In the genomic region with DNA sequence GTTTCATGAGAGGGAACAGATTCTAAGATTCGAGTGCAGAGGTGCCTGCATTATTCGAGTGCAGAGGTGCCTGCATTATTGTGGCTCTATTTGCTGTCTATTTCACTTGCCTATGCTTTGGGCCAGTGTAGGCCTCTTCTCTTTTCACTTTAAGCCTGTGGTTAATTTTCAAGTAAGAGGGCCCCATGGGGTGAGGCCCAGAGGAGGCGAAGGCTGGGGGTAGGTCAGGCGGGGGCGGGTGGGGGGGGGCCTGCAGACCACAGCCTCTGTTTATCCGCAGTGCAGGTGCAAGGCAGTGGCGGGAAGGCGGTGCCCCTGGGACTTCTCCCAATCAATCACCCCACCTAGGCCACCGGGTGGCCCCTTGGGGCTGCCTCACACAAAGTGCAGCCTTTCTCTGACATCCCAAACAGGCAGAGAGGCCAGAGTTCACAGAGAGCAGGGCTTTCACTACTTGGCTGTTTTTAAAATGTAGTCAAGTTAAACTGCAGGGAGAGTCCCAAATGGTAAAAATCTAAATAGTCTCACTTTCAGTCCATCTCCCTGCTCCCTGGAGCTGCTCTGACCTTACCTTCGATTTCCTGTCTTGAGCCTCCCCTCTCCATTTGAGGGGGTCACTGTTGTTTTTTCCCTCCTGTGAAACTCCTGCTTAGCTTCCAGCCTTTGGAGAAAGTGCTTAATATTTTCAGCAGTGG, we compare ENCODE assay signal across 1 cellular context.
TF ChIP-seq lines count a peak whose summit lies in the region.

No MANE protein-coding gene starts in this region.

TF ChIP-seq in HepG2, 621 proteins besides CTCF, POLR2A, EP300 and RAD21 (continued from another document and continues in another):
- TF ChIP-seq, protein P1, sequence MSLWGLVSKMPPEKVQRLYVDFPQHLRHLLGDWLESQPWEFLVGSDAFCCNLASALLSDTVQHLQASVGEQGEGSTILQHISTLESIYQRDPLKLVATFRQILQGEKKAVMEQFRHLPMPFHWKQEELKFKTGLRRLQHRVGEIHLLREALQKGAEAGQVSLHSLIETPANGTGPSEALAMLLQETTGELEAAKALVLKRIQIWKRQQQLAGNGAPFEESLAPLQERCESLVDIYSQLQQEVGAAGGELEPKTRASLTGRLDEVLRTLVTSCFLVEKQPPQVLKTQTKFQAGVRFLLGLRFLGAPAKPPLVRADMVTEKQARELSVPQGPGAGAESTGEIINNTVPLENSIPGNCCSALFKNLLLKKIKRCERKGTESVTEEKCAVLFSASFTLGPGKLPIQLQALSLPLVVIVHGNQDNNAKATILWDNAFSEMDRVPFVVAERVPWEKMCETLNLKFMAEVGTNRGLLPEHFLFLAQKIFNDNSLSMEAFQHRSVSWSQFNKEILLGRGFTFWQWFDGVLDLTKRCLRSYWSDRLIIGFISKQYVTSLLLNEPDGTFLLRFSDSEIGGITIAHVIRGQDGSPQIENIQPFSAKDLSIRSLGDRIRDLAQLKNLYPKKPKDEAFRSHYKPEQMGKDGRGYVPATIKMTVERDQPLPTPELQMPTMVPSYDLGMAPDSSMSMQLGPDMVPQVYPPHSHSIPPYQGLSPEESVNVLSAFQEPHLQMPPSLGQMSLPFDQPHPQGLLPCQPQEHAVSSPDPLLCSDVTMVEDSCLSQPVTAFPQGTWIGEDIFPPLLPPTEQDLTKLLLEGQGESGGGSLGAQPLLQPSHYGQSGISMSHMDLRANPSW (CRISPR knock-in tag; IDR thresholded peaks at IDR 0.05; ENCODE audit: borderline replicate concordance): no peak
- TF ChIP-seq, protein P2, sequence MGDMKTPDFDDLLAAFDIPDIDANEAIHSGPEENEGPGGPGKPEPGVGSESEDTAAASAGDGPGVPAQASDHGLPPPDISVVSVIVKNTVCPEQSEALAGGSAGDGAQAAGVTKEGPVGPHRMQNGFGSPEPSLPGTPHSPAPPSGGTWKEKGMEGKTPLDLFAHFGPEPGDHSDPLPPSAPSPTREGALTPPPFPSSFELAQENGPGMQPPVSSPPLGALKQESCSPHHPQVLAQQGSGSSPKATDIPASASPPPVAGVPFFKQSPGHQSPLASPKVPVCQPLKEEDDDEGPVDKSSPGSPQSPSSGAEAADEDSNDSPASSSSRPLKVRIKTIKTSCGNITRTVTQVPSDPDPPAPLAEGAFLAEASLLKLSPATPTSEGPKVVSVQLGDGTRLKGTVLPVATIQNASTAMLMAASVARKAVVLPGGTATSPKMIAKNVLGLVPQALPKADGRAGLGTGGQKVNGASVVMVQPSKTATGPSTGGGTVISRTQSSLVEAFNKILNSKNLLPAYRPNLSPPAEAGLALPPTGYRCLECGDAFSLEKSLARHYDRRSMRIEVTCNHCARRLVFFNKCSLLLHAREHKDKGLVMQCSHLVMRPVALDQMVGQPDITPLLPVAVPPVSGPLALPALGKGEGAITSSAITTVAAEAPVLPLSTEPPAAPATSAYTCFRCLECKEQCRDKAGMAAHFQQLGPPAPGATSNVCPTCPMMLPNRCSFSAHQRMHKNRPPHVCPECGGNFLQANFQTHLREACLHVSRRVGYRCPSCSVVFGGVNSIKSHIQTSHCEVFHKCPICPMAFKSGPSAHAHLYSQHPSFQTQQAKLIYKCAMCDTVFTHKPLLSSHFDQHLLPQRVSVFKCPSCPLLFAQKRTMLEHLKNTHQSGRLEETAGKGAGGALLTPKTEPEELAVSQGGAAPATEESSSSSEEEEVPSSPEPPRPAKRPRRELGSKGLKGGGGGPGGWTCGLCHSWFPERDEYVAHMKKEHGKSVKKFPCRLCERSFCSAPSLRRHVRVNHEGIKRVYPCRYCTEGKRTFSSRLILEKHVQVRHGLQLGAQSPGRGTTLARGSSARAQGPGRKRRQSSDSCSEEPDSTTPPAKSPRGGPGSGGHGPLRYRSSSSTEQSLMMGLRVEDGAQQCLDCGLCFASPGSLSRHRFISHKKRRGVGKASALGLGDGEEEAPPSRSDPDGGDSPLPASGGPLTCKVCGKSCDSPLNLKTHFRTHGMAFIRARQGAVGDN (CRISPR knock-in tag; IDR thresholded peaks at IDR 0.05): peak; percentile 43; the same call in 1 of the 2 replicates
- TF ChIP-seq ZFY (CRISPR knock-in tag; IDR thresholded peaks at IDR 0.05): 0 out of 2 replicates have a peak, but pooled peaks have one; percentile 24
- TF ChIP-seq, protein P3, sequence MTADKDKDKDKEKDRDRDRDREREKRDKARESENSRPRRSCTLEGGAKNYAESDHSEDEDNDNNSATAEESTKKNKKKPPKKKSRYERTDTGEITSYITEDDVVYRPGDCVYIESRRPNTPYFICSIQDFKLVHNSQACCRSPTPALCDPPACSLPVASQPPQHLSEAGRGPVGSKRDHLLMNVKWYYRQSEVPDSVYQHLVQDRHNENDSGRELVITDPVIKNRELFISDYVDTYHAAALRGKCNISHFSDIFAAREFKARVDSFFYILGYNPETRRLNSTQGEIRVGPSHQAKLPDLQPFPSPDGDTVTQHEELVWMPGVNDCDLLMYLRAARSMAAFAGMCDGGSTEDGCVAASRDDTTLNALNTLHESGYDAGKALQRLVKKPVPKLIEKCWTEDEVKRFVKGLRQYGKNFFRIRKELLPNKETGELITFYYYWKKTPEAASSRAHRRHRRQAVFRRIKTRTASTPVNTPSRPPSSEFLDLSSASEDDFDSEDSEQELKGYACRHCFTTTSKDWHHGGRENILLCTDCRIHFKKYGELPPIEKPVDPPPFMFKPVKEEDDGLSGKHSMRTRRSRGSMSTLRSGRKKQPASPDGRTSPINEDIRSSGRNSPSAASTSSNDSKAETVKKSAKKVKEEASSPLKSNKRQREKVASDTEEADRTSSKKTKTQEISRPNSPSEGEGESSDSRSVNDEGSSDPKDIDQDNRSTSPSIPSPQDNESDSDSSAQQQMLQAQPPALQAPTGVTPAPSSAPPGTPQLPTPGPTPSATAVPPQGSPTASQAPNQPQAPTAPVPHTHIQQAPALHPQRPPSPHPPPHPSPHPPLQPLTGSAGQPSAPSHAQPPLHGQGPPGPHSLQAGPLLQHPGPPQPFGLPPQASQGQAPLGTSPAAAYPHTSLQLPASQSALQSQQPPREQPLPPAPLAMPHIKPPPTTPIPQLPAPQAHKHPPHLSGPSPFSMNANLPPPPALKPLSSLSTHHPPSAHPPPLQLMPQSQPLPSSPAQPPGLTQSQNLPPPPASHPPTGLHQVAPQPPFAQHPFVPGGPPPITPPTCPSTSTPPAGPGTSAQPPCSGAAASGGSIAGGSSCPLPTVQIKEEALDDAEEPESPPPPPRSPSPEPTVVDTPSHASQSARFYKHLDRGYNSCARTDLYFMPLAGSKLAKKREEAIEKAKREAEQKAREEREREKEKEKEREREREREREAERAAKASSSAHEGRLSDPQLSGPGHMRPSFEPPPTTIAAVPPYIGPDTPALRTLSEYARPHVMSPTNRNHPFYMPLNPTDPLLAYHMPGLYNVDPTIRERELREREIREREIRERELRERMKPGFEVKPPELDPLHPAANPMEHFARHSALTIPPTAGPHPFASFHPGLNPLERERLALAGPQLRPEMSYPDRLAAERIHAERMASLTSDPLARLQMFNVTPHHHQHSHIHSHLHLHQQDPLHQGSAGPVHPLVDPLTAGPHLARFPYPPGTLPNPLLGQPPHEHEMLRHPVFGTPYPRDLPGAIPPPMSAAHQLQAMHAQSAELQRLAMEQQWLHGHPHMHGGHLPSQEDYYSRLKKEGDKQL (CRISPR knock-in tag; IDR thresholded peaks at IDR 0.05; ENCODE audit: low read depth): no peak
- no peak for TF ChIP-seq NONO (IDR thresholded peaks at IDR 0.05)
- TF ChIP-seq NONO (CRISPR knock-in tag; conservative IDR thresholded peaks at IDR 0.05): no peak
- no peak for TF ChIP-seq RARA (CRISPR knock-in tag; IDR thresholded peaks at IDR 0.05)
- no peak for TF ChIP-seq ZNF619 (CRISPR knock-in tag; IDR thresholded peaks at IDR 0.05)
- no peak for TF ChIP-seq ZFP36L1 (CRISPR knock-in tag; IDR thresholded peaks at IDR 0.05)
- TF ChIP-seq, protein P4, sequence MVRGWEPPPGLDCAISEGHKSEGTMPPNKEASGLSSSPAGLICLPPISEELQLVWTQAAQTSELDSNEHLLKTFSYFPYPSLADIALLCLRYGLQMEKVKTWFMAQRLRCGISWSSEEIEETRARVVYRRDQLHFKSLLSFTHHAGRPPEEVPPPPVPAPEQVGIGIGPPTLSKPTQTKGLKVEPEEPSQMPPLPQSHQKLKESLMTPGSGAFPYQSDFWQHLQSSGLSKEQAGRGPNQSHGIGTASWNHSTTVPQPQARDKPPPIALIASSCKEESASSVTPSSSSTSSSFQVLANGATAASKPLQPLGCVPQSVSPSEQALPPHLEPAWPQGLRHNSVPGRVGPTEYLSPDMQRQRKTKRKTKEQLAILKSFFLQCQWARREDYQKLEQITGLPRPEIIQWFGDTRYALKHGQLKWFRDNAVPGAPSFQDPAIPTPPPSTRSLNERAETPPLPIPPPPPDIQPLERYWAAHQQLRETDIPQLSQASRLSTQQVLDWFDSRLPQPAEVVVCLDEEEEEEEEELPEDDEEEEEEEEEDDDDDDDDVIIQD (CRISPR knock-in tag; IDR thresholded peaks at IDR 0.05; ENCODE audit: low read depth): no peak
- TF ChIP-seq, protein P5, sequence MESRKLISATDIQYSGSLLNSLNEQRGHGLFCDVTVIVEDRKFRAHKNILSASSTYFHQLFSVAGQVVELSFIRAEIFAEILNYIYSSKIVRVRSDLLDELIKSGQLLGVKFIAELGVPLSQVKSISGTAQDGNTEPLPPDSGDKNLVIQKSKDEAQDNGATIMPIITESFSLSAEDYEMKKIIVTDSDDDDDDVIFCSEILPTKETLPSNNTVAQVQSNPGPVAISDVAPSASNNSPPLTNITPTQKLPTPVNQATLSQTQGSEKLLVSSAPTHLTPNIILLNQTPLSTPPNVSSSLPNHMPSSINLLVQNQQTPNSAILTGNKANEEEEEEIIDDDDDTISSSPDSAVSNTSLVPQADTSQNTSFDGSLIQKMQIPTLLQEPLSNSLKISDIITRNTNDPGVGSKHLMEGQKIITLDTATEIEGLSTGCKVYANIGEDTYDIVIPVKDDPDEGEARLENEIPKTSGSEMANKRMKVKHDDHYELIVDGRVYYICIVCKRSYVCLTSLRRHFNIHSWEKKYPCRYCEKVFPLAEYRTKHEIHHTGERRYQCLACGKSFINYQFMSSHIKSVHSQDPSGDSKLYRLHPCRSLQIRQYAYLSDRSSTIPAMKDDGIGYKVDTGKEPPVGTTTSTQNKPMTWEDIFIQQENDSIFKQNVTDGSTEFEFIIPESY (CRISPR knock-in tag; IDR thresholded peaks at IDR 0.05): peak; percentile 49
- no peak for TF ChIP-seq KDM3A (CRISPR knock-in tag; IDR thresholded peaks at IDR 0.05; ENCODE audit: low read depth)
- TF ChIP-seq ZNF235 (CRISPR knock-in tag; IDR thresholded peaks at IDR 0.05; ENCODE audit: borderline replicate concordance): no peak
- no peak for TF ChIP-seq FOXJ3 (CRISPR knock-in tag; IDR thresholded peaks at IDR 0.05; ENCODE audit: borderline replicate concordance)
- TF ChIP-seq, protein P6, sequence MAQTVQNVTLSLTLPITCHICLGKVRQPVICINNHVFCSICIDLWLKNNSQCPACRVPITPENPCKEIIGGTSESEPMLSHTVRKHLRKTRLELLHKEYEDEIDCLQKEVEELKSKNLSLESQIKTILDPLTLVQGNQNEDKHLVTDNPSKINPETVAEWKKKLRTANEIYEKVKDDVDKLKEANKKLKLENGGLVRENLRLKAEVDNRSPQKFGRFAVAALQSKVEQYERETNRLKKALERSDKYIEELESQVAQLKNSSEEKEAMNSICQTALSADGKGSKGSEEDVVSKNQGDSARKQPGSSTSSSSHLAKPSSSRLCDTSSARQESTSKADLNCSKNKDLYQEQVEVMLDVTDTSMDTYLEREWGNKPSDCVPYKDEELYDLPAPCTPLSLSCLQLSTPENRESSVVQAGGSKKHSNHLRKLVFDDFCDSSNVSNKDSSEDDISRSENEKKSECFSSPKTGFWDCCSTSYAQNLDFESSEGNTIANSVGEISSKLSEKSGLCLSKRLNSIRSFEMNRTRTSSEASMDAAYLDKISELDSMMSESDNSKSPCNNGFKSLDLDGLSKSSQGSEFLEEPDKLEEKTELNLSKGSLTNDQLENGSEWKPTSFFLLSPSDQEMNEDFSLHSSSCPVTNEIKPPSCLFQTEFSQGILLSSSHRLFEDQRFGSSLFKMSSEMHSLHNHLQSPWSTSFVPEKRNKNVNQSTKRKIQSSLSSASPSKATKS (CRISPR knock-in tag; IDR thresholded peaks at IDR 0.05): no peak
- no peak for TF ChIP-seq FOXA1 (IDR thresholded peaks at IDR 0.05)
- no peak for TF ChIP-seq FOXA1 (CRISPR knock-in tag; IDR thresholded peaks at IDR 0.05)
- no peak for TF ChIP-seq ZNF879 (CRISPR knock-in tag; IDR thresholded peaks at IDR 0.05)
- TF ChIP-seq NCOA1 (CRISPR knock-in tag; IDR thresholded peaks at IDR 0.05): no peak
- TF ChIP-seq, protein P7, sequence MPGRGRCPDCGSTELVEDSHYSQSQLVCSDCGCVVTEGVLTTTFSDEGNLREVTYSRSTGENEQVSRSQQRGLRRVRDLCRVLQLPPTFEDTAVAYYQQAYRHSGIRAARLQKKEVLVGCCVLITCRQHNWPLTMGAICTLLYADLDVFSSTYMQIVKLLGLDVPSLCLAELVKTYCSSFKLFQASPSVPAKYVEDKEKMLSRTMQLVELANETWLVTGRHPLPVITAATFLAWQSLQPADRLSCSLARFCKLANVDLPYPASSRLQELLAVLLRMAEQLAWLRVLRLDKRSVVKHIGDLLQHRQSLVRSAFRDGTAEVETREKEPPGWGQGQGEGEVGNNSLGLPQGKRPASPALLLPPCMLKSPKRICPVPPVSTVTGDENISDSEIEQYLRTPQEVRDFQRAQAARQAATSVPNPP (CRISPR knock-in tag; IDR thresholded peaks at IDR 0.05): no peak
- no peak for TF ChIP-seq RBM22 (optimal IDR thresholded peaks at IDR 0.05; ENCODE audit: low read length)
- TF ChIP-seq, protein P8, sequence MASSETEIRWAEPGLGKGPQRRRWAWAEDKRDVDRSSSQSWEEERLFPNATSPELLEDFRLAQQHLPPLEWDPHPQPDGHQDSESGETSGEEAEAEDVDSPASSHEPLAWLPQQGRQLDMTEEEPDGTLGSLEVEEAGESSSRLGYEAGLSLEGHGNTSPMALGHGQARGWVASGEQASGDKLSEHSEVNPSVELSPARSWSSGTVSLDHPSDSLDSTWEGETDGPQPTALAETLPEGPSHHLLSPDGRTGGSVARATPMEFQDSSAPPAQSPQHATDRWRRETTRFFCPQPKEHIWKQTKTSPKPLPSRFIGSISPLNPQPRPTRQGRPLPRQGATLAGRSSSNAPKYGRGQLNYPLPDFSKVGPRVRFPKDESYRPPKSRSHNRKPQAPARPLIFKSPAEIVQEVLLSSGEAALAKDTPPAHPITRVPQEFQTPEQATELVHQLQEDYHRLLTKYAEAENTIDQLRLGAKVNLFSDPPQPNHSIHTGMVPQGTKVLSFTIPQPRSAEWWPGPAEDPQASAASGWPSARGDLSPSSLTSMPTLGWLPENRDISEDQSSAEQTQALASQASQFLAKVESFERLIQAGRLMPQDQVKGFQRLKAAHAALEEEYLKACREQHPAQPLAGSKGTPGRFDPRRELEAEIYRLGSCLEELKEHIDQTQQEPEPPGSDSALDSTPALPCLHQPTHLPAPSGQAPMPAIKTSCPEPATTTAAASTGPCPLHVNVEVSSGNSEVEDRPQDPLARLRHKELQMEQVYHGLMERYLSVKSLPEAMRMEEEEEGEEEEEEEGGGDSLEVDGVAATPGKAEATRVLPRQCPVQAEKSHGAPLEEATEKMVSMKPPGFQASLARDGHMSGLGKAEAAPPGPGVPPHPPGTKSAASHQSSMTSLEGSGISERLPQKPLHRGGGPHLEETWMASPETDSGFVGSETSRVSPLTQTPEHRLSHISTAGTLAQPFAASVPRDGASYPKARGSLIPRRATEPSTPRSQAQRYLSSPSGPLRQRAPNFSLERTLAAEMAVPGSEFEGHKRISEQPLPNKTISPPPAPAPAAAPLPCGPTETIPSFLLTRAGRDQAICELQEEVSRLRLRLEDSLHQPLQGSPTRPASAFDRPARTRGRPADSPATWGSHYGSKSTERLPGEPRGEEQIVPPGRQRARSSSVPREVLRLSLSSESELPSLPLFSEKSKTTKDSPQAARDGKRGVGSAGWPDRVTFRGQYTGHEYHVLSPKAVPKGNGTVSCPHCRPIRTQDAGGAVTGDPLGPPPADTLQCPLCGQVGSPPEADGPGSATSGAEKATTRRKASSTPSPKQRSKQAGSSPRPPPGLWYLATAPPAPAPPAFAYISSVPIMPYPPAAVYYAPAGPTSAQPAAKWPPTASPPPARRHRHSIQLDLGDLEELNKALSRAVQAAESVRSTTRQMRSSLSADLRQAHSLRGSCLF (CRISPR knock-in tag; IDR thresholded peaks at IDR 0.05; ENCODE audit: borderline replicate concordance): no peak
- TF ChIP-seq SETDB1 (CRISPR knock-in tag; IDR thresholded peaks at IDR 0.05; ENCODE audit: borderline replicate concordance): no peak
- no peak for TF ChIP-seq ZSCAN25 (CRISPR knock-in tag; IDR thresholded peaks at IDR 0.05)
- TF ChIP-seq RNF2 (conservative IDR thresholded peaks at IDR 0.05; ENCODE audit: low read depth): no peak
- no peak for TF ChIP-seq ZSCAN29 (CRISPR knock-in tag; conservative IDR thresholded peaks at IDR 0.05)
